In the genomic region with DNA sequence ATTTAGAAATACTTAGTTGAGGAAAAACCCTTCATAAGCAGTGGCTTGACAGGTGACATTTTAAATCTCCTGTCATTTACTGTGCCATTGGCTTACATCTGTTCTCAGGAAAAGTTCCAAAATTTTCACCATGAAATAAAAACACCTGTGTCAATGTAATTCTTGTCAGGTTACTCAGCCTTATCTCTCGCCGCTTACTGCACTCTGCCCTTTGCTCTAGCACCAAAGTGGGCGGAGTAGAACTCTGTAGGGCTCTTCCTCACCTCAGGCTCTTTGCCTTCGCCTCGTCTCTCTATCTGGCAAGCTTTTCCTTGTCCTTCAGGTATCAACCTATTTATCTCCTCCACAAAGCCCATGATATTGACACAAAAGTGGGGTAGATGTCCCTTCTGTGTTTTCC, we compare ENCODE assay signal across 3 cellular contexts. TPM values are rescaled to one million over a fixed set of nuclear protein-coding genes. Genes with fewer than 3 reads are reported as not detected.
"Had no signal": no experiment of that assay in that cellular context is flagged by ENCODE, and none has a peak within 500 bp of the region (broad histone marks: within the 10 kb centered on the region; RNA-seq: fewer than 3 reads in every experiment).

No MANE protein-coding gene starts in this region.

RNA-seq across cellular contexts. Expression of a gene that starts 20.2 kb away (rescaled TPM):
- total RNA-seq: M059J, Right ventricle myocardium superior, SJSA1 had no signal
